Comparison of ENCODE assay signal across 1 cellular context in genomic region chr16:2531696-2532493, GRCh38.
TF ChIP-seq lines count a peak whose summit lies in the region.

No MANE protein-coding gene starts in this region.

TF ChIP-seq in HepG2, 621 proteins besides CTCF, POLR2A, EP300 and RAD21 (continues in another document):
- TF ChIP-seq ZNF550 (CRISPR knock-in tag; IDR thresholded peaks at IDR 0.05; ENCODE audit: borderline replicate concordance): 0 out of 2 replicates have a peak, but pooled peaks have one; percentile 70
- TF ChIP-seq KLF6 (CRISPR knock-in tag; IDR thresholded peaks at IDR 0.05): 0 out of 2 replicates have a peak, but pooled peaks have one; percentile 43
- TF ChIP-seq HNF1B (CRISPR knock-in tag; IDR thresholded peaks at IDR 0.05): peak; percentile 69
- peak; percentile 33; the same call in 1 of the 2 replicates for TF ChIP-seq ETV5 (CRISPR knock-in tag; IDR thresholded peaks at IDR 0.05; ENCODE audit: borderline replicate concordance)
- no peak for TF ChIP-seq THAP9 (CRISPR knock-in tag; IDR thresholded peaks at IDR 0.05; ENCODE audit: borderline replicate concordance)
- TF ChIP-seq HINFP (CRISPR knock-in tag; IDR thresholded peaks at IDR 0.05; ENCODE audit: low read depth): peak; percentile 21; the same call in 1 of the 2 replicates
- peak; percentile 68; the same call in 1 of the 2 replicates for TF ChIP-seq MEF2D (CRISPR knock-in tag; IDR thresholded peaks at IDR 0.05)
- TF ChIP-seq ZNF354B (CRISPR knock-in tag; IDR thresholded peaks at IDR 0.05): no peak
- TF ChIP-seq POLR2AphosphoS5 (IDR thresholded peaks at IDR 0.05; ENCODE audit: low read depth, low read length): peak; percentile 53; the same call in 1 of the 2 replicates
- 0 out of 2 replicates have a peak, but pooled peaks have one; percentile 71 for TF ChIP-seq SMAD1 (CRISPR knock-in tag; IDR thresholded peaks at IDR 0.05; ENCODE audit: borderline replicate concordance, low read depth)
- no peak for TF ChIP-seq TP53 (CRISPR knock-in tag; conservative IDR thresholded peaks at IDR 0.05)
- no peak for TF ChIP-seq RNF2 (conservative IDR thresholded peaks at IDR 0.05; ENCODE audit: low read depth)
- TF ChIP-seq RBM22 (optimal IDR thresholded peaks at IDR 0.05; ENCODE audit: low read length): peak; percentile 91
- no peak for TF ChIP-seq LCORL (IDR thresholded peaks at IDR 0.05)
- TF ChIP-seq LCORL (CRISPR knock-in tag; IDR thresholded peaks at IDR 0.05): peak; percentile 59; the same call in 1 of the 2 replicates
- peak; percentile 75 for TF ChIP-seq ZNF776 (CRISPR knock-in tag; IDR thresholded peaks at IDR 0.05)
- no peak for TF ChIP-seq TEAD2 (CRISPR knock-in tag; IDR thresholded peaks at IDR 0.05)
- TF ChIP-seq ZNF318 (CRISPR knock-in tag; IDR thresholded peaks at IDR 0.05): 0 out of 2 replicates have a peak, but pooled peaks have one; percentile 47
- TF ChIP-seq ZBTB43 (CRISPR knock-in tag; conservative IDR thresholded peaks at IDR 0.05): 0 out of 2 replicates have a peak, but pooled peaks have one; percentile 22
- TF ChIP-seq SIX4 (CRISPR knock-in tag; IDR thresholded peaks at IDR 0.05): 0 out of 2 replicates have a peak, but pooled peaks have one; percentile 15
- peak; percentile 82; the same call in 1 of the 2 replicates for TF ChIP-seq GLI4 (CRISPR knock-in tag; IDR thresholded peaks at IDR 0.05; ENCODE audit: borderline replicate concordance)
- TF ChIP-seq ARID4A (CRISPR knock-in tag; IDR thresholded peaks at IDR 0.05; ENCODE audit: borderline replicate concordance): peak; percentile 67; the same call in 1 of the 2 replicates
- TF ChIP-seq ZNF644 (CRISPR knock-in tag; IDR thresholded peaks at IDR 0.05; ENCODE audit: low read depth): no peak
- TF ChIP-seq ZNF761 (CRISPR knock-in tag; conservative IDR thresholded peaks at IDR 0.05): no peak; the same call in 1 of the 2 replicates
- TF ChIP-seq REST (IDR thresholded peaks at IDR 0.05; ENCODE audit: borderline replicate concordance in 1 of 2, low read depth in 1 of 2, low read length in 2 of 2): no peak
- TF ChIP-seq NR2F6 (IDR thresholded peaks at IDR 0.05): no peak
- 0 out of 2 replicates have a peak, but pooled peaks have one; percentile 46 for TF ChIP-seq NR2F6 (CRISPR knock-in tag; IDR thresholded peaks at IDR 0.05)
